Comparison of ENCODE assay signal across 1 cellular context in genomic region chr10:131997366-131998049, GRCh38.
TF ChIP-seq lines count a peak whose summit lies in the region.

No MANE protein-coding gene starts in this region.

TF ChIP-seq in HepG2, 621 proteins besides CTCF, POLR2A, EP300 and RAD21 (continued from another document and continues in another):
- TF ChIP-seq MAZ (IDR thresholded peaks at IDR 0.05; ENCODE audit: borderline replicate concordance, low read depth, low read length): peak; percentile 13; the same call in 1 of the 2 replicates
- TF ChIP-seq MAZ (CRISPR knock-in tag; IDR thresholded peaks at IDR 0.05; ENCODE audit: low read depth): no peak; the same call in none of the 2 replicates
- TF ChIP-seq ZNF205 (CRISPR knock-in tag; IDR thresholded peaks at IDR 0.05): peak; percentile 64; the same call in 1 of the 2 replicates
- TF ChIP-seq SALL1 (CRISPR knock-in tag; IDR thresholded peaks at IDR 0.05): peak; percentile 99
- peak; percentile 24; the same call in 1 of the 2 replicates for TF ChIP-seq ZNF343 (CRISPR knock-in tag; IDR thresholded peaks at IDR 0.05)
- TF ChIP-seq FOXA1 (IDR thresholded peaks at IDR 0.05): no peak
- TF ChIP-seq FOXA1 (CRISPR knock-in tag; IDR thresholded peaks at IDR 0.05): peak; percentile 75
- no peak for TF ChIP-seq DR1 (CRISPR knock-in tag; IDR thresholded peaks at IDR 0.05)
- TF ChIP-seq CBFB (CRISPR knock-in tag; IDR thresholded peaks at IDR 0.05): no peak
- TF ChIP-seq ZNF503 (CRISPR knock-in tag; IDR thresholded peaks at IDR 0.05): no peak
- TF ChIP-seq ZNF33B (CRISPR knock-in tag; IDR thresholded peaks at IDR 0.05): 0 out of 2 replicates have a peak, but pooled peaks have one; percentile 22
- peak; percentile 41; the same call in 1 of the 2 replicates for TF ChIP-seq PRDM10 (CRISPR knock-in tag; IDR thresholded peaks at IDR 0.05; ENCODE audit: low read depth)
- peak; percentile 62; the same call in 1 of the 2 replicates for TF ChIP-seq MEIS1 (CRISPR knock-in tag; IDR thresholded peaks at IDR 0.05; ENCODE audit: borderline replicate concordance)
- TF ChIP-seq HDAC1 (CRISPR knock-in tag; IDR thresholded peaks at IDR 0.05): peak; percentile 88
- TF ChIP-seq ZNF431 (CRISPR knock-in tag; IDR thresholded peaks at IDR 0.05; ENCODE audit: borderline replicate concordance, low read depth): peak; percentile 81; the same call in 1 of the 2 replicates
- TF ChIP-seq ZSCAN9 (CRISPR knock-in tag; IDR thresholded peaks at IDR 0.05; ENCODE audit: borderline replicate concordance): peak; percentile 85
- peak; percentile 62; the same call in 1 of the 2 replicates for TF ChIP-seq TFAP4 (IDR thresholded peaks at IDR 0.05; ENCODE audit: borderline replicate concordance, low read depth)
- no peak for TF ChIP-seq ZNF326 (CRISPR knock-in tag; IDR thresholded peaks at IDR 0.05; ENCODE audit: borderline replicate concordance)
- TF ChIP-seq YEATS2 (CRISPR knock-in tag; IDR thresholded peaks at IDR 0.05; ENCODE audit: borderline replicate concordance): 0 out of 2 replicates have a peak, but pooled peaks have one; percentile 44
- TF ChIP-seq KDM5A (IDR thresholded peaks at IDR 0.05; ENCODE audit: borderline replicate concordance, low read length): no peak
- peak; percentile 51; the same call in 1 of the 2 replicates for TF ChIP-seq ZFP41 (CRISPR knock-in tag; IDR thresholded peaks at IDR 0.05; ENCODE audit: borderline replicate concordance)
- peak; percentile 86 for TF ChIP-seq RXRB (CRISPR knock-in tag; IDR thresholded peaks at IDR 0.05; ENCODE audit: borderline replicate concordance)
- no peak for TF ChIP-seq CREBL2 (CRISPR knock-in tag; IDR thresholded peaks at IDR 0.05; ENCODE audit: borderline replicate concordance)
- no peak for TF ChIP-seq ZNF782 (CRISPR knock-in tag; IDR thresholded peaks at IDR 0.05; ENCODE audit: borderline replicate concordance)
- peak; percentile 46; the same call in 1 of the 2 replicates for TF ChIP-seq ZNF652 (CRISPR knock-in tag; IDR thresholded peaks at IDR 0.05; ENCODE audit: borderline replicate concordance, low read depth)
- peak; percentile 42; the same call in 1 of the 2 replicates for TF ChIP-seq HOMEZ (CRISPR knock-in tag; IDR thresholded peaks at IDR 0.05; ENCODE audit: low read depth)
- no peak; the same call in 1 of the 2 replicates for TF ChIP-seq FOXK2 (IDR thresholded peaks at IDR 0.05)
- TF ChIP-seq POLR2AphosphoS5 (IDR thresholded peaks at IDR 0.05; ENCODE audit: low read depth, low read length): peak; percentile 45; the same call in 1 of the 2 replicates
- no peak for TF ChIP-seq ZKSCAN5 (CRISPR knock-in tag; IDR thresholded peaks at IDR 0.05)
- peak in 1 of 2 experiments; percentile 72; a peak in 1 of 4 replicates for TF ChIP-seq KLF16 (CRISPR knock-in tag; IDR thresholded peaks at IDR 0.05)
- peak; percentile 85; the same call in 1 of the 2 replicates for TF ChIP-seq ZNF710 (CRISPR knock-in tag; IDR thresholded peaks at IDR 0.05; ENCODE audit: borderline replicate concordance)
- TF ChIP-seq GABPB1 (CRISPR knock-in tag; IDR thresholded peaks at IDR 0.05): peak; percentile 55; the same call in 1 of the 2 replicates
- TF ChIP-seq ETV5 (CRISPR knock-in tag; IDR thresholded peaks at IDR 0.05; ENCODE audit: borderline replicate concordance): peak; percentile 95
- no peak for TF ChIP-seq U2AF2 (IDR thresholded peaks at IDR 0.05; ENCODE audit: low read depth, low read length)
- peak; percentile 95 for TF ChIP-seq ELF3 (CRISPR knock-in tag; IDR thresholded peaks at IDR 0.05)
- TF ChIP-seq DRAP1 (CRISPR knock-in tag; IDR thresholded peaks at IDR 0.05): peak; percentile 79
- TF ChIP-seq ZNF354B (CRISPR knock-in tag; IDR thresholded peaks at IDR 0.05): no peak
- TF ChIP-seq ZNF761 (CRISPR knock-in tag; conservative IDR thresholded peaks at IDR 0.05): peak; percentile 86
- peak; percentile 97 for TF ChIP-seq CEBPG (CRISPR knock-in tag; IDR thresholded peaks at IDR 0.05)
- no peak for TF ChIP-seq NR0B2 (CRISPR knock-in tag; IDR thresholded peaks at IDR 0.05)
- peak; percentile 61 for TF ChIP-seq ZMYM4 (CRISPR knock-in tag; IDR thresholded peaks at IDR 0.05)
- TF ChIP-seq BATF2 (CRISPR knock-in tag; IDR thresholded peaks at IDR 0.05): no peak
- TF ChIP-seq BRCA1 (CRISPR knock-in tag; IDR thresholded peaks at IDR 0.05): no peak
- TF ChIP-seq ZNF552 (CRISPR knock-in tag; IDR thresholded peaks at IDR 0.05; ENCODE audit: borderline replicate concordance): 0 out of 2 replicates have a peak, but pooled peaks have one; percentile 14
- TF ChIP-seq ZKSCAN1 (IDR thresholded peaks at IDR 0.05; ENCODE audit: low read length): no peak
- TF ChIP-seq TSC22D2 (CRISPR knock-in tag; IDR thresholded peaks at IDR 0.05; ENCODE audit: borderline replicate concordance): 0 out of 2 replicates have a peak, but pooled peaks have one; percentile 21
- TF ChIP-seq PCBP2 (optimal IDR thresholded peaks at IDR 0.05; ENCODE audit: low read depth, low read length, poor library complexity, severe bottlenecking): no peak
- peak; percentile 37; the same call in 1 of the 2 replicates for TF ChIP-seq PHF8 (CRISPR knock-in tag; IDR thresholded peaks at IDR 0.05)
- TF ChIP-seq ZNF564 (CRISPR knock-in tag; IDR thresholded peaks at IDR 0.05): peak; percentile 59; the same call in 1 of the 2 replicates
- TF ChIP-seq TBL1XR1 (IDR thresholded peaks at IDR 0.05; ENCODE audit: borderline replicate concordance, low read length, partially characterized antibody): peak; percentile 62
- no peak for TF ChIP-seq ZNF616 (CRISPR knock-in tag; IDR thresholded peaks at IDR 0.05; ENCODE audit: low read depth)
- TF ChIP-seq DMAP1 (CRISPR knock-in tag; IDR thresholded peaks at IDR 0.05): 0 out of 2 replicates have a peak, but pooled peaks have one; percentile 18
- peak; percentile 84 for TF ChIP-seq TFE3 (CRISPR knock-in tag; IDR thresholded peaks at IDR 0.05)
- TF ChIP-seq ZKSCAN8 (CRISPR knock-in tag; IDR thresholded peaks at IDR 0.05; ENCODE audit: borderline replicate concordance): peak; percentile 94
- TF ChIP-seq ZNF441 (CRISPR knock-in tag; IDR thresholded peaks at IDR 0.05; ENCODE audit: borderline replicate concordance): peak; percentile 85; the same call in 1 of the 2 replicates
- no peak for TF ChIP-seq MAF1 (CRISPR knock-in tag; IDR thresholded peaks at IDR 0.05; ENCODE audit: borderline replicate concordance)
